In the genomic region with DNA sequence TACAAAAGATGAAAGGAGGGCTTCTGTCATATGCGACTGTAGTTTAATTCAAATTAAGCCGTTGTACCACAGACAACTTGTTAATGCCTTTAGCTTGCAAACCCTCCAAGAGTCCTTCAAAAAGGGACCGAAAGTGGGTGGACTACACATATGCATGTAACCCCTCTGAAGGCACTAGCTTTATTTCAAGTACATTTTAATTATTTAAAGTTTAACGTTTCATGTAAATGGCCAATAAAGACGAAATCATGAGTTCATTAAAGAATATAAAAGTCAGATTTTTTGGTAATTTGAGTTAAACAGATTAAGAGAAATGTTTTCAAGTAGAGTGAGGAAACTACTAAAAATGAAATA, we compare ENCODE assay signal across 22 cellular contexts. TPM values are rescaled to one million over a fixed set of nuclear protein-coding genes. Genes with fewer than 3 reads are reported as not detected.
"Had no signal": no experiment of that assay in that cellular context is flagged by ENCODE, and none has a peak within 500 bp of the region (broad histone marks: within the 10 kb centered on the region; RNA-seq: fewer than 3 reads in every experiment).

No MANE protein-coding gene starts in this region.

- H3K4me1 ChIP-seq: prostate gland had no signal

- H3K9me3 ChIP-seq: colonic mucosa, heart left ventricle, prostate gland, right atrium auricular region, tibial nerve, uterus had no signal

- DNase-seq: activated B cell treated with CpG ODN at 0.5 μM for 24 hours; activated CD4-positive, alpha-beta memory T cell treated with anti-CD3 and anti-CD28 coated beads for 36 hours; activated CD4-positive, alpha-beta T cell treated with anti-CD3 and anti-CD28 coated beads for 4 hours; activated naive CD8-positive, alpha-beta T cell treated with anti-CD3 and anti-CD28 coated beads for 36 hours; amniotic stem cell; central memory CD4-positive, alpha-beta T cell; colonic mucosa; heart left ventricle; mammary epithelial cell; stimulated activated naive CD8-positive, alpha-beta T cell treated with anti-CD3 and anti-CD28 coated beads, Interleukin-15, Interleukin-2, amounts not matched to agents 100 U/mL and 50 U/mL, for 24 hours; substantia nigra; uterus had no signal

- H3K36me3 ChIP-seq: colonic mucosa, heart left ventricle, prostate gland, right atrium auricular region, tibial nerve, uterus had no signal

- H3K9me3 Mint-ChIP-seq: activated B cell treated with CpG ODN at 0.5 μM for 24 hours; activated CD4-positive, alpha-beta memory T cell treated with anti-CD3 and anti-CD28 coated beads for 36 hours; activated naive CD8-positive, alpha-beta T cell treated with anti-CD3 and anti-CD28 coated beads for 36 hours had no signal

- H3K4me3 Mint-ChIP-seq: activated B cell treated with CpG ODN at 0.5 μM for 24 hours; activated CD4-positive, alpha-beta memory T cell treated with anti-CD3 and anti-CD28 coated beads for 36 hours; activated naive CD8-positive, alpha-beta T cell treated with anti-CD3 and anti-CD28 coated beads for 36 hours had no signal

- H3K27ac Mint-ChIP-seq: activated B cell treated with CpG ODN at 0.5 μM for 24 hours; activated CD4-positive, alpha-beta memory T cell treated with anti-CD3 and anti-CD28 coated beads for 36 hours; activated naive CD8-positive, alpha-beta T cell treated with anti-CD3 and anti-CD28 coated beads for 36 hours; nephron progenitor cell had no signal

- H3K4me3 ChIP-seq: colonic mucosa, heart left ventricle, prostate gland, right atrium auricular region, tibial nerve, uterus had no signal

- ATAC-seq: heart left ventricle; left lobe of liver; stimulated activated naive CD8-positive, alpha-beta T cell treated with anti-CD3 and anti-CD28 coated beads, Interleukin-15, Interleukin-2, amounts not matched to agents 100 U/mL and 50 U/mL, for 24 hours had no signal

- H3K27ac ChIP-seq: colonic mucosa, heart left ventricle, prostate gland, right atrium auricular region, tibial nerve, uterus had no signal

RNA-seq across cellular contexts. Expression of a gene that starts 12.8 kb away (rescaled TPM):
- total RNA-seq: activated B cell treated with CpG ODN at 0.5 μM for 24 hours; activated CD4-positive, alpha-beta memory T cell treated with anti-CD3 and anti-CD28 coated beads for 36 hours; colonic mucosa; frontal cortex; heart left ventricle; left lobe of liver; mammary epithelial cell; myocyte; osteoblast; right atrium auricular region; skeletal muscle tissue; tibial nerve; uterus had no signal
- polyA plus RNA-seq: heart left ventricle, keratinocyte, mammary epithelial cell had no signal
